8 cellular contexts compared by ENCODE assay signal in the genomic region with DNA sequence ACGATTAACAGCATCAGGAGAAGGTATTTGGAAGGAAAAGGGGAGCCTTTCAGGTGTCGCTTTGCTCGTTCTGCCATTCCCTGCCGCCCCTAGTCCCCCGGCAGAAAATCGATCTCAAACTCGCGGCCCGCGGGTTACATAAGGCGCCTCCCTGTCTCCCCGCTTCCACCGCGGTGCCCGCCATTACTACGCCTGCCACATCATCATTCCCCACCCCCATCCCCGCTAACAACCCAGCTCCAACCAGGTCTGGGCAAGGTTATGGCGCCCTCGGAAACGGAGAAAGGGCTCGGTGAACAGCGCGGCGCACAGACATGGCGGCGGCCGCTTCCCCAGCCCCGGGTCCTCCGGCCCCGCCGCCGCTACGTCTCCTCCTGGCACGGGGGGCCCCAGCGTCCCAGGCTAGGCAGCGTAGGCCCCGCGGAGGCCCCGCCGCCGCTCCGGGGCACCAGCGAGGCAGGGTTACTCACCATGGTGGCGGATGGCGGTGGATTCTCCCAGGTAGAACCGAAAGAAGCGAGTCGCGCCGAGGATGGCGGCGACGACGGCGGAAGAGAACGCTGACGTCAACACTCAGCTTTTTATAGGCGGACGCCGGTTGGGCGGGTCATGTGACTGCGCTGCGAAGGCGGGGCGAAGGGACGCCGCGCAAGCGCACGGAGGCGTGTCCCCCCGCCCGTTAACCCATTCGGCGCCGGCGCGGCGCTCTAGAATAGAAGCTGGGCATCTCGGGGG. TPM values are rescaled to one million over a fixed set of nuclear protein-coding genes. Genes with fewer than 3 reads are reported as not detected.
DNase-seq lines count a peak whose midpoint lies in the region; ATAC-seq and TF ChIP-seq lines count a peak whose summit lies in the region.

A gene (minus strand): TSS at position 556 of the 735 bp plus-strand sequence. CDS start 83 bp downstream, at position 473.

- H3K4me2 ChIP-seq in DOHH2 (ENCODE audit: low read length): peak within 1 kb of the TSS; percentile 95

- H3K9me3 ChIP-seq in DOHH2 (ENCODE audit: control insufficient read depth, insufficient read depth, low read length): no peaks in the 10 kb centered on the region
- H3K9me3 ChIP-seq in HEK293 (ENCODE audit: control insufficient read depth, insufficient read depth, low read depth, low read length): no peaks in the 10 kb centered on the region
- H3K9me3 ChIP-seq in left ventricle myocardium inferior (replicated peaks): no peaks in the 10 kb centered on the region
- H3K9me3 ChIP-seq in prostate gland: no peaks in the 10 kb centered on the region
- no peaks in the 10 kb centered on the region for H3K9me3 ChIP-seq in upper lobe of right lung

- H3K36me3 ChIP-seq in DOHH2 (ENCODE audit: control insufficient read depth, low read length) (peaks cover 51% of the 10 kb centered on the region), HEK293 (ENCODE audit: control insufficient read depth in 2 of 2, insufficient read depth in 1 of 2, low read length in 2 of 2) (peaks cover 16 to 49% of the 10 kb centered on the region in 2 experiments), left ventricle myocardium inferior (peaks cover 44% of the 10 kb centered on the region), prostate gland (peaks cover 33 to 37% of the 10 kb centered on the region in 2 donors), upper lobe of right lung (peaks cover 42% of the 10 kb centered on the region)

- no peaks in the 10 kb centered on the region for H3K27me3 ChIP-seq in DOHH2 (ENCODE audit: control insufficient read depth, low read length)
- H3K27me3 ChIP-seq in left ventricle myocardium inferior (ENCODE audit: low read depth): no peaks in the 10 kb centered on the region
- H3K27me3 ChIP-seq in prostate gland (replicated peaks; ENCODE audit: insufficient read depth): no peaks in the 10 kb centered on the region
- H3K27me3 ChIP-seq in upper lobe of right lung: no peaks in the 10 kb centered on the region

- H3K27ac ChIP-seq in DOHH2 (ENCODE audit: low read depth, low read length) (peak within 1 kb of the TSS; percentile 89), HEK293 (ENCODE audit: extremely low read depth, low read depth, low read length) (peak within 1 kb of the TSS; percentile 100), left ventricle myocardium inferior (replicated peaks) (peak within 1 kb of the TSS; percentile 93), prostate gland (peak within 1 kb of the TSS; percentile 97 to 98), upper lobe of right lung (peak within 1 kb of the TSS; percentile 94)

- CTCF ChIA-PET in HEK293 (lab: Yijun Ruan, JAX): interaction anchor here (0.7 to 1.5 kb wide), 12 partner anchors 12 to 1750 kb away, joined by 3 to 10 read pairs (median 4); a partner anchor contains a TSS

- intact Hi-C loops in T-helper 2 cell treated with Interferon-gamma antibody and Interleukin-4, amounts not matched to agents 100 ng/mL and 5 ng/mL, for 36 hours (cut with micrococcal nuclease): loop anchor here (1.0 to 5.0 kb wide), 6 partner anchors 14 to 472 kb away; a partner anchor contains a TSS
- intact Hi-C loops in left ventricle myocardium inferior (cut with micrococcal nuclease): loop anchor here (10.0 kb wide), 1 partner anchor 150 kb away; no protein-coding TSS in a partner anchor
- intact Hi-C loops in prostate gland (cut with DNase I): loop anchor here (2.0 to 5.0 kb wide), 4 partner anchors 14 to 223 kb away; a partner anchor contains a TSS
- intact Hi-C loops in upper lobe of right lung (cut with DNase I): no loop called here

- DNase-seq in NCI-H1694 (lab: John Stamatoyannopoulos, UW) (peak; percentile 73), amygdala (lab: John Stamatoyannopoulos, UW) (peak; percentile 34 to 89 (median 76)), left ventricle myocardium inferior (peak; percentile 90), prostate gland (ENCODE audit: low spot score) (peak; percentile 86), upper lobe of right lung (peak; percentile 93)

- H3K9me2 ChIP-seq in DOHH2 (replicated peaks; ENCODE audit: control insufficient read depth, low read length): no peaks in the 10 kb centered on the region

- WGBS in prostate gland: under 1% methylated on average over 45 of the region's 80 CpGs

- H3K4me3 ChIP-seq in DOHH2 (ENCODE audit: low read length): peak within 1 kb of the TSS; percentile 99
- peak within 1 kb of the TSS; percentile 99 for H3K4me3 ChIP-seq in HEK293 (ENCODE audit: low read depth, low read length)
- peak within 1 kb of the TSS; percentile 88 for H3K4me3 ChIP-seq in left ventricle myocardium inferior
- H3K4me3 ChIP-seq in prostate gland: peak within 1 kb of the TSS; percentile 91 to 96
- H3K4me3 ChIP-seq in upper lobe of right lung: peak within 1 kb of the TSS; percentile 91

- peak; percentile 78 for ATAC-seq in upper lobe of right lung

- no peak for TF ChIP-seq CTCF in DOHH2 (IDR thresholded peaks at IDR 0.05; ENCODE audit: low read depth, low read length, poor library complexity, severe bottlenecking)
- no peak for TF ChIP-seq CTCF in HEK293 (tag by site-specific recombination; IDR thresholded peaks at IDR 0.05)
- TF ChIP-seq CTCF in left ventricle myocardium inferior (IDR thresholded peaks at IDR 0.05; ENCODE audit: borderline replicate concordance): no peak
- TF ChIP-seq CTCF in prostate gland (IDR thresholded peaks at IDR 0.05): peak in 1 of 4 experiments; percentile 19
- TF ChIP-seq CTCF in upper lobe of right lung (IDR thresholded peaks at IDR 0.05): no peak

- H3F3A ChIP-seq in DOHH2 (ENCODE audit: control insufficient read depth, insufficient read depth): peaks cover 68% of the 10 kb centered on the region

- peaks cover 46% of the 10 kb centered on the region for H4K20me1 ChIP-seq in DOHH2 (ENCODE audit: control insufficient read depth, insufficient read depth, low read depth, low read length)

- TF ChIP-seq POLR2A in prostate gland (IDR thresholded peaks at IDR 0.05): peak; percentile 99

- H3K79me2 ChIP-seq in DOHH2 (ENCODE audit: control insufficient read depth, low read length): peaks cover 53% of the 10 kb centered on the region

- H3K4me1 ChIP-seq in DOHH2 (ENCODE audit: control insufficient read depth, low read length): peaks cover 65% of the 10 kb centered on the region
- H3K4me1 ChIP-seq in HEK293 (ENCODE audit: control insufficient read depth, insufficient read depth, low read length): peaks cover 11% of the 10 kb centered on the region; the same call in 1 of the 2 replicates
- H3K4me1 ChIP-seq in left ventricle myocardium inferior: peaks cover 70% of the 10 kb centered on the region
- H3K4me1 ChIP-seq in prostate gland (replicated peaks): peaks cover 16% of the 10 kb centered on the region
- peaks cover 35% of the 10 kb centered on the region for H3K4me1 ChIP-seq in upper lobe of right lung

- POLR2A ChIA-PET in HEK293 (lab: Yijun Ruan, JAX): interaction anchor here (0.6 to 8.3 kb wide), 26 partner anchors 9 to 275 kb away, joined by 3 to 258 read pairs (median 4); a partner anchor contains a TSS

TF ChIP-seq in HEK293, 187 proteins besides CTCF, POLR2A, EP300 and RAD21 (continues in another document):
- TF ChIP-seq ZXDB (tag by site-specific recombination; IDR thresholded peaks at IDR 0.05) (peak; percentile 80), SCRT1 (tag by site-specific recombination; IDR thresholded peaks at IDR 0.05; ENCODE audit: borderline replicate concordance) (no peak), ZNF776 (tag by site-specific recombination; IDR thresholded peaks at IDR 0.05; ENCODE audit: borderline replicate concordance) (no peak; the same call in 1 of the 2 replicates), KLF16 (tag by site-specific recombination; IDR thresholded peaks at IDR 0.05) (peak; percentile 82), GLI4 (tag by site-specific recombination; IDR thresholded peaks at IDR 0.05) (peak; percentile 87; the same call in 1 of the 2 replicates), KLF1 (tag by site-specific recombination; IDR thresholded peaks at IDR 0.05) (peak; percentile 48; the same call in 1 of the 2 replicates), ZBTB20 (tag by site-specific recombination; IDR thresholded peaks at IDR 0.05) (peak; percentile 35; the same call in 1 of the 2 replicates), ZNF629 (tag by site-specific recombination; IDR thresholded peaks at IDR 0.05) (peak; percentile 89), ZNF791 (tag by site-specific recombination; IDR thresholded peaks at IDR 0.05) (no peak), ZSCAN30 (tag by site-specific recombination; IDR thresholded peaks at IDR 0.05) (peak; percentile 88), KLF10 (tag by site-specific recombination; IDR thresholded peaks at IDR 0.05) (peak; percentile 85), ZNF239 (tag by site-specific recombination; IDR thresholded peaks at IDR 0.05) (0 out of 2 replicates have a peak, but pooled peaks have one; percentile 71), ZNF660 (tag by site-specific recombination; IDR thresholded peaks at IDR 0.05) (peak; percentile 96; the same call in 1 of the 2 replicates), ZNF24 (tag by site-specific recombination; IDR thresholded peaks at IDR 0.05) (peak; percentile 77; the same call in 1 of the 2 replicates)
- TF ChIP-seq, protein P1, sequence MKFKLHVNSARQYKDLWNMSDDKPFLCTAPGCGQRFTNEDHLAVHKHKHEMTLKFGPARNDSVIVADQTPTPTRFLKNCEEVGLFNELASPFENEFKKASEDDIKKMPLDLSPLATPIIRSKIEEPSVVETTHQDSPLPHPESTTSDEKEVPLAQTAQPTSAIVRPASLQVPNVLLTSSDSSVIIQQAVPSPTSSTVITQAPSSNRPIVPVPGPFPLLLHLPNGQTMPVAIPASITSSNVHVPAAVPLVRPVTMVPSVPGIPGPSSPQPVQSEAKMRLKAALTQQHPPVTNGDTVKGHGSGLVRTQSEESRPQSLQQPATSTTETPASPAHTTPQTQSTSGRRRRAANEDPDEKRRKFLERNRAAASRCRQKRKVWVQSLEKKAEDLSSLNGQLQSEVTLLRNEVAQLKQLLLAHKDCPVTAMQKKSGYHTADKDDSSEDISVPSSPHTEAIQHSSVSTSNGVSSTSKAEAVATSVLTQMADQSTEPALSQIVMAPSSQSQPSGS (tag by site-specific recombination; IDR thresholded peaks at IDR 0.05; ENCODE audit: low read depth): peak; percentile 95
- TF ChIP-seq, protein P2, sequence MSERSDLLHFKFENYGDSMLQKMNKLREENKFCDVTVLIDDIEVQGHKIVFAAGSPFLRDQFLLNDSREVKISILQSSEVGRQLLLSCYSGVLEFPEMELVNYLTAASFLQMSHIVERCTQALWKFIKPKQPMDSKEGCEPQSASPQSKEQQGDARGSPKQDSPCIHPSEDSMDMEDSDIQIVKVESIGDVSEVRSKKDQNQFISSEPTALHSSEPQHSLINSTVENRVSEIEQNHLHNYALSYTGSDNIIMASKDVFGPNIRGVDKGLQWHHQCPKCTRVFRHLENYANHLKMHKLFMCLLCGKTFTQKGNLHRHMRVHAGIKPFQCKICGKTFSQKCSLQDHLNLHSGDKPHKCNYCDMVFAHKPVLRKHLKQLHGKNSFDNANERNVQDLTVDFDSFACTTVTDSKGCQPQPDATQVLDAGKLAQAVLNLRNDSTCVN (tag by site-specific recombination; optimal IDR thresholded peaks at IDR 0.05): peak; percentile 44

RNA-seq across cellular contexts. Expression of the gene that starts here (rescaled TPM):
- 1,722 and 1,742 TPM in 2 replicates for total RNA-seq in T-helper 2 cell treated with Interferon-gamma antibody and Interleukin-4, amounts not matched to agents 100 ng/mL and 5 ng/mL, for 36 hours
- 2,303 TPM for total RNA-seq in left ventricle myocardium inferior
- total RNA-seq in prostate gland: 1,000 to 10,000 TPM; 1,974 to 1,998 TPM
- 1,960 TPM for total RNA-seq in upper lobe of right lung

Comparison
In these comparisons a context has a peak if more than half of its experiments do, and no peak if none do; other contexts are left out.
1. Peak in every context shown above with its lines: DNase-seq, ATAC-seq, H3K4me3 ChIP-seq and H3K27ac ChIP-seq.